19 cellular contexts compared by ENCODE assay signal in genomic region chr19:31261651-31262331, GRCh38.
DNase-seq lines count a peak whose midpoint lies in the region; ATAC-seq and TF ChIP-seq lines count a peak whose summit lies in the region.
"Had no signal": no experiment of that assay in that cellular context is flagged by ENCODE, and none has a peak within 500 bp of the region (broad histone marks: within the 10 kb centered on the region; RNA-seq: fewer than 3 reads in every experiment).

No MANE protein-coding gene starts in this region.

- no peak overlapping the region for H3K4me3 Mint-ChIP-seq in activated CD8-positive, alpha-beta memory T cell treated with anti-CD3 and anti-CD28 coated beads, Interleukin-2, amount 10 ng/mL, durations not matched to agents 7 days and 5 days
- H3K4me3 Mint-ChIP-seq in chondrocyte (ENCODE audit: unreplicated experiment) (peak overlapping the region; percentile 20), mesothelial cell of epicardium (no peak overlapping the region)
- H3K4me3 Mint-ChIP-seq: activated naive CD4-positive, alpha-beta T cell treated with anti-CD3 and anti-CD28 coated beads, Interleukin-2, amount 50 U/mL, for 24 hours; activated T-cell treated with anti-CD3 and anti-CD28 coated beads, Interleukin-2, amount 50 U/mL, for 4 hours; T-cell had no signal

- intact Hi-C loops in uterus (cut with DNase I; ENCODE audit: low total_unique reads), result loop anchor here (10.0 kb wide), 1 partner anchor 73 kb away; no protein-coding TSS in a partner anchor

- H3K27me3 ChIP-seq in uterus (no peaks in the 10 kb centered on the region), MG63 (no peaks in the 10 kb centered on the region)

- H3K27me3 Mint-ChIP-seq in activated CD8-positive, alpha-beta memory T cell treated with anti-CD3 and anti-CD28 coated beads, Interleukin-2, amount 10 ng/mL, durations not matched to agents 7 days and 5 days, result peaks cover 20% of the 10 kb centered on the region
- H3K27me3 Mint-ChIP-seq in chondrocyte (ENCODE audit: low read depth), result no peaks in the 10 kb centered on the region
- no peaks in the 10 kb centered on the region for H3K27me3 Mint-ChIP-seq in mesothelial cell of epicardium (ENCODE audit: low read depth)

- peak overlapping the region; percentile 56 to 59 for H3K27ac ChIP-seq in uterus
- H3K27ac ChIP-seq: heart left ventricle, lower lobe of right lung had no signal

- H3K4me1 ChIP-seq in uterus, result no peaks in the 10 kb centered on the region

- H3K4me1 Mint-ChIP-seq in activated CD8-positive, alpha-beta memory T cell treated with anti-CD3 and anti-CD28 coated beads, Interleukin-2, amount 10 ng/mL, durations not matched to agents 7 days and 5 days, result no peaks in the 10 kb centered on the region
- H3K4me1 Mint-ChIP-seq in chondrocyte (ENCODE audit: low read depth) (peaks cover 23% of the 10 kb centered on the region), mesothelial cell of epicardium (peaks cover 22% of the 10 kb centered on the region)

- H3K36me3 ChIP-seq in uterus (no peaks in the 10 kb centered on the region), MG63 (no peaks in the 10 kb centered on the region)
- H3K36me3 ChIP-seq: heart left ventricle, lower lobe of right lung, spleen had no signal

- no peaks in the 10 kb centered on the region for H3K9me3 ChIP-seq in uterus
- H3K9me3 ChIP-seq in MG63, result no peaks in the 10 kb centered on the region
- H3K9me3 ChIP-seq: heart left ventricle, lower lobe of right lung, spleen had no signal

- TF ChIP-seq POLR2A in uterus (IDR thresholded peaks at IDR 0.05), result no peak

- DNase-seq in activated CD8-positive, alpha-beta memory T cell treated with anti-CD3 and anti-CD28 coated beads for 24 hours, result peak; percentile 17
- no peak for DNase-seq in activated CD8-positive, alpha-beta memory T cell treated with anti-CD3 and anti-CD28 coated beads, Interleukin-2, amount 10 ng/mL, durations not matched to agents 7 days and 5 days
- no peak for DNase-seq in chondrocyte (ENCODE audit: low spot score)
- peak in 1 of 2 experiments; percentile 13 for DNase-seq in mesothelial cell of epicardium (ENCODE audit: low spot score in 2 of 2, unreplicated experiment in 2 of 2)
- peak in 1 of 2 donors; percentile 47 for DNase-seq in uterus
- DNase-seq in MG63, result no peak
- no peak for DNase-seq in cortex of kidney (lab: John Stamatoyannopoulos, UW)
- DNase-seq: activated CD4-positive, alpha-beta T cell treated with anti-CD3 and anti-CD28 coated beads, Interleukin-2, amount 50 U/mL, for 48 hours; activated T-cell treated with anti-CD3 and anti-CD28 coated beads, Interleukin-2, amount 50 U/mL, for 4 hours; DND-41; erythroblast; heart left ventricle; lower lobe of right lung; NCI-H1694 treated with DMSO at 0.1 percent for 48 hours; NCI-H446 treated with DMSO at 0.1 percent for 48 hours; spleen; T-cell had no signal

- no peaks in the 10 kb centered on the region for H3K9me3 Mint-ChIP-seq in activated CD8-positive, alpha-beta memory T cell treated with anti-CD3 and anti-CD28 coated beads, Interleukin-2, amount 10 ng/mL, durations not matched to agents 7 days and 5 days (ENCODE audit: low read depth)
- H3K9me3 Mint-ChIP-seq in chondrocyte (ENCODE audit: low read depth) (no peaks in the 10 kb centered on the region), mesothelial cell of epicardium (no peaks in the 10 kb centered on the region)
- H3K9me3 Mint-ChIP-seq: activated naive CD4-positive, alpha-beta T cell treated with anti-CD3 and anti-CD28 coated beads, Interleukin-2, amount 50 U/mL, for 24 hours; activated T-cell treated with anti-CD3 and anti-CD28 coated beads, Interleukin-2, amount 50 U/mL, for 4 hours; T-cell had no signal

- TF ChIP-seq CTCF in chondrocyte (IDR thresholded peaks at IDR 0.05) (no peak), mesothelial cell of epicardium (IDR thresholded peaks at IDR 0.05; ENCODE audit: unreplicated experiment) (no peak), uterus (IDR thresholded peaks at IDR 0.05) (no peak)

- no peak overlapping the region for H3K27ac Mint-ChIP-seq in activated CD8-positive, alpha-beta memory T cell treated with anti-CD3 and anti-CD28 coated beads, Interleukin-2, amount 10 ng/mL, durations not matched to agents 7 days and 5 days
- H3K27ac Mint-ChIP-seq in chondrocyte (ENCODE audit: unreplicated experiment), result peak overlapping the region; percentile 53
- peak overlapping the region; percentile 7 for H3K27ac Mint-ChIP-seq in mesothelial cell of epicardium
- H3K27ac Mint-ChIP-seq: activated naive CD4-positive, alpha-beta T cell treated with anti-CD3 and anti-CD28 coated beads, Interleukin-2, amount 50 U/mL, for 24 hours; T-cell had no signal

- H3K4me3 ChIP-seq in uterus, result no peak overlapping the region
- no peak overlapping the region; the same call in 1 of the 2 replicates for H3K4me3 ChIP-seq in MG63
- H3K4me3 ChIP-seq: heart left ventricle, lower lobe of right lung, spleen had no signal

- H3K36me3 Mint-ChIP-seq in activated CD8-positive, alpha-beta memory T cell treated with anti-CD3 and anti-CD28 coated beads, Interleukin-2, amount 10 ng/mL, durations not matched to agents 7 days and 5 days, result no peaks in the 10 kb centered on the region
- H3K36me3 Mint-ChIP-seq in chondrocyte (ENCODE audit: low read depth), result no peaks in the 10 kb centered on the region
- H3K36me3 Mint-ChIP-seq in mesothelial cell of epicardium, result no peaks in the 10 kb centered on the region
- H3K36me3 Mint-ChIP-seq: activated naive CD4-positive, alpha-beta T cell treated with anti-CD3 and anti-CD28 coated beads, Interleukin-2, amount 50 U/mL, for 24 hours; T-cell had no signal

- CTCF ChIA-PET in activated CD8-positive, alpha-beta memory T cell treated with anti-CD3 and anti-CD28 coated beads, Interleukin-2, amount 10 ng/mL, durations not matched to agents 7 days and 5 days (lab: Charles Lee), result no interaction called here

- ATAC-seq in activated CD8-positive, alpha-beta memory T cell treated with anti-CD3 and anti-CD28 coated beads, Interleukin-2, amount 10 ng/mL, durations not matched to agents 7 days and 5 days, result no peak
- ATAC-seq in HG03095 (IDR thresholded peaks at IDR 0.05; ENCODE audit: unreplicated experiment), result no peak
- ATAC-seq: activated T-cell treated with anti-CD3 and anti-CD28 coated beads, Interleukin-2, amount 50 U/mL, for 4 hours; heart left ventricle; lower lobe of right lung; T-cell had no signal
